In genomic region chr2:203811491-203812221, GRCh38 we compare ENCODE assay signal across 8 cellular contexts. TPM values are rescaled to one million over a fixed set of nuclear protein-coding genes. Genes with fewer than 3 reads are reported as not detected.
DNase-seq lines count a peak whose midpoint lies in the region; ATAC-seq lines count a peak whose summit lies in the region.

No MANE protein-coding gene starts in this region.

- H3K9me3 Mint-ChIP-seq in T-cell = no peaks in the 10 kb centered on the region
- H3K9me3 Mint-ChIP-seq in activated naive CD8-positive, alpha-beta T cell treated with anti-CD3 and anti-CD28 coated beads, Interleukin-2, amount 50 U/mL, for 24 hours = no peaks in the 10 kb centered on the region

- intact Hi-C loops in left colon (cut with DNase I, micrococcal nuclease) = loop anchor here in 1 of 2 donors (10.0 kb wide), 1 partner anchor 327 kb away; no protein-coding TSS in a partner anchor

- H3K4me1 Mint-ChIP-seq in T-cell = peaks cover 58 to 74% (median 72%) of the 10 kb centered on the region in 3 donors
- peaks cover 94% of the 10 kb centered on the region for H3K4me1 Mint-ChIP-seq in activated naive CD8-positive, alpha-beta T cell treated with anti-CD3 and anti-CD28 coated beads, Interleukin-2, amount 50 U/mL, for 24 hours

- H3K27ac Mint-ChIP-seq in T-cell = peak overlapping the region; percentile 86 to 91
- peak overlapping the region; percentile 69 for H3K27ac Mint-ChIP-seq in activated naive CD8-positive, alpha-beta T cell treated with anti-CD3 and anti-CD28 coated beads, Interleukin-2, amount 50 U/mL, for 24 hours

- no peaks in the 10 kb centered on the region for H3K36me3 Mint-ChIP-seq in T-cell
- no peaks in the 10 kb centered on the region for H3K36me3 Mint-ChIP-seq in activated naive CD8-positive, alpha-beta T cell treated with anti-CD3 and anti-CD28 coated beads, Interleukin-2, amount 50 U/mL, for 24 hours (ENCODE audit: low read depth)

- CTCF ChIA-PET in T-cell (lab: Charles Lee) = interaction anchor here in 1 of 2 donors (0.5 to 2.0 kb wide), 9 partner anchors 71 to 332 kb away, joined by 3 to 8 read pairs (median 3); partner anchors contain the start of gene RAPH1

- peak; percentile 78 for DNase-seq in GM03348 (ENCODE audit: low spot score)
- DNase-seq in T-cell = peak in 33 of 34 experiments; percentile 11 to 65 (median 34)
- peak; percentile 81 for DNase-seq in activated naive CD8-positive, alpha-beta T cell treated with anti-CD3 and anti-CD28 coated beads, Interleukin-2, amount 50 U/mL, for 24 hours
- DNase-seq in left colon = peak; percentile 83 to 98
- peak; percentile 25 for DNase-seq in stimulated activated CD8-positive, alpha-beta memory T cell treated with anti-CD3 and anti-CD28 coated beads, Interleukin-15, amount 100 ng/mL, for 1 hour (ENCODE audit: low read depth)
- no peak for DNase-seq in DMS 273 treated with DMSO at 0.1 percent for 48 hours (lab: John Stamatoyannopoulos, UW)

- H3K4me3 Mint-ChIP-seq in T-cell = peak overlapping the region in 2 of 3 donors; percentile 19 to 35
- H3K4me3 Mint-ChIP-seq in activated naive CD8-positive, alpha-beta T cell treated with anti-CD3 and anti-CD28 coated beads, Interleukin-2, amount 50 U/mL, for 24 hours = peak overlapping the region; percentile 52

- H3K27me3 Mint-ChIP-seq in T-cell = no peaks in the 10 kb centered on the region
- H3K27me3 Mint-ChIP-seq in activated naive CD8-positive, alpha-beta T cell treated with anti-CD3 and anti-CD28 coated beads, Interleukin-2, amount 50 U/mL, for 24 hours = peaks cover 9% of the 10 kb centered on the region

- POLR2A ChIA-PET in T-cell (lab: Charles Lee) = interaction anchor here in 1 of 2 donors (0.6 to 1.2 kb wide), 2 partner anchors 10 to 79 kb away, joined by 3 read pairs; no protein-coding TSS in a partner anchor

- peak; percentile 81 for ATAC-seq in HG03196 (IDR thresholded peaks at IDR 0.05; ENCODE audit: unreplicated experiment)
- ATAC-seq in T-cell (replicated peaks in 1 of 4) = peak; percentile 67 to 94 (median 84)
- peak; percentile 96 for ATAC-seq in activated naive CD8-positive, alpha-beta T cell treated with anti-CD3 and anti-CD28 coated beads, Interleukin-2, amount 50 U/mL, for 24 hours
- ATAC-seq in left colon = peak; percentile 80
- ATAC-seq in HG03520 (IDR thresholded peaks at IDR 0.05; ENCODE audit: unreplicated experiment) = no peak

RNA-seq across cellular contexts. Expression of gene CTLA4, which starts 55.9 kb away (rescaled TPM):
- total RNA-seq in T-cell (10 to 100 TPM; 11.9 to 56.2 (median 14.8) TPM), left colon (under 1 TPM in 1 of 2 donors, not detected in 1; 0.39 TPM)

Comparison
In these comparisons a context has a peak if more than half of its experiments do, and no peak if none do; other contexts are left out.
1. RNA of gene CTLA4, which starts 55.9 kb away (total RNA-seq): 11.9 to 56.2 TPM in T-cell; 0.39 TPM in left colon; every median in the first group is over 4 times any median in the second.